8 cellular contexts compared by ENCODE assay signal in the genomic region with DNA sequence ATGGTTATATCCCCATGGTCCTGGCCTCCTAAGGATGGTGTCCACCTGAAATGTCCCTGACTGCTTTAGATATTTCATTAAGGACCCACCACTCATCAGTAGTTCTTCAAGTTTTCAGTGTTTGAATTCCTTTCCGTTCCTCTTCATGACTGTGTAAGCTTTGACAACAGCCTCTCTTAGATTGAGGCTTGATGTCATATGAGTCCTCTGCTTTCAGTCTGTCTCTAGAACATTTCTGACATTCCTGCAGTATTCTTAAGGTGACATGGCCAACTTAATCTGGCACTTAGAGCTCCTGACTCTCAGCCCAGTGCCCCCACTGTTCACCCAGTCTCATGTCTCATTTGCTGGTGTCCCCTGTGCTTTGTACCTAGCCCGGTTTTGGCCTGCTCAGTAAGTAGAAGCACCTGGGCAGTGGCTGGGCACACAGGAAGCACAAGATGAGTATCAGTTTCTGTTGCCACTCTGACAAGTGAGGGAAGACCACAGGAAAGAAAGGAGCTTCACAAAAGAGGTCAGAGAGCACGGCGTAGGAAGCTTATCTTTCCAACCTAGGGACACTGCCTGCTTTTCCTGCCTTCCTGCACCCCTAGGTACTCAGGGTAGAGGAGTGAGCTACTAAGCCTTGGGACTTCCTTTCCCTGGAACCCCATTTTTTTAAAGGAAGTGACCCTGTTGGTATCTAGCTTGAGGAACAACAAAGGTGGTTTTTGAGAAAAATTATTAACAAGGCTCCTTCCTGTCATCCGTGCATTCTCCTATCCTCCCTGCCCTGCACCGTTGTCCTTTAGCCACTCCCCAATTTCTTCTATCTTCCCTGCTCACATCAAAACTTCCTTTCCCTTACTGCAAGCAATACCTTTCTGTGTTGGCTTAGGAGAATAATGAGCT.
DNase-seq lines count a peak whose midpoint lies in the region; ATAC-seq and TF ChIP-seq lines count a peak whose summit lies in the region.

No MANE protein-coding gene starts in this region.

- H3K27me3 ChIP-seq in breast epithelium (no peaks in the 10 kb centered on the region), subcutaneous abdominal adipose tissue (ENCODE audit: control insufficient read depth in 5 of 5, insufficient read depth in 4 of 5, low read length in 5 of 5) (no peaks in the 10 kb centered on the region), sigmoid colon (no peaks in the 10 kb centered on the region)

- H3K9ac ChIP-seq in subcutaneous abdominal adipose tissue (ENCODE audit: low read length in 5 of 5), result peak overlapping the region in 1 of 5 donors; percentile 29

- 49 to 80% methylated on average over 6 of the region's 6 CpGs for WGBS in sigmoid colon, 2 donors

- ATAC-seq in HG03280 (IDR thresholded peaks at IDR 0.05; ENCODE audit: unreplicated experiment) (peak; percentile 38), esophagus mucosa (no peak)

- TF ChIP-seq EP300 in sigmoid colon (IDR thresholded peaks at IDR 0.05), result no peak

- no peak for TF ChIP-seq POLR2A in breast epithelium (IDR thresholded peaks at IDR 0.05)
- no peak for TF ChIP-seq POLR2A in sigmoid colon (IDR thresholded peaks at IDR 0.05)

- H3K4me3 ChIP-seq in breast epithelium (no peak overlapping the region), subcutaneous abdominal adipose tissue (ENCODE audit: low read depth in 1 of 5, low read length in 5 of 5) (peak overlapping the region in 3 of 5 donors; percentile 24 to 70 (median 36)), sigmoid colon (no peak overlapping the region)

- H3K27ac ChIP-seq in breast epithelium (peak overlapping the region; percentile 52 to 70), subcutaneous abdominal adipose tissue (ENCODE audit: low read depth, low read length) (no peak overlapping the region), sigmoid colon (peak overlapping the region in 1 of 4 donors; percentile 40)

- intact Hi-C loops in breast epithelium (cut with DNase I; ENCODE audit: low total_unique reads), result no loop called here
- intact Hi-C loops in sigmoid colon (cut with DNase I), result no loop called here

- H3K9me3 ChIP-seq in breast epithelium, result no peaks in the 10 kb centered on the region
- no peaks in the 10 kb centered on the region for H3K9me3 ChIP-seq in subcutaneous abdominal adipose tissue (ENCODE audit: control insufficient read depth in 5 of 5, low read length in 5 of 5)
- H3K9me3 ChIP-seq in sigmoid colon, result no peaks in the 10 kb centered on the region

- no peak for TF ChIP-seq CTCF in breast epithelium (IDR thresholded peaks at IDR 0.05)
- TF ChIP-seq CTCF in sigmoid colon (IDR thresholded peaks at IDR 0.05), result no peak

- DNase-seq in stimulated activated naive CD4-positive, alpha-beta T cell treated with Interleukin-2 at 50 U/mL for 16 hours (lab: John Stamatoyannopoulos, UW), result peak; percentile 24
- DNase-seq in stimulated activated naive CD4-positive, alpha-beta T cell (lab: John Stamatoyannopoulos, UW), result no peak
- DNase-seq in breast epithelium (ENCODE audit: low spot score in 2 of 2) (no peak), HK-2 (ENCODE audit: unreplicated experiment) (no peak), sigmoid colon (no peak)

- H3K36me3 ChIP-seq in breast epithelium (peaks cover 3% of the 10 kb centered on the region), subcutaneous abdominal adipose tissue (ENCODE audit: control insufficient read depth in 5 of 5, insufficient read depth in 5 of 5, low read length in 5 of 5) (peaks cover 24 to 56% (median 41%) of the 10 kb centered on the region in 5 donors), sigmoid colon (peaks cover 13 to 55% (median 27%) of the 10 kb centered on the region in 4 donors)

- H3K4me1 ChIP-seq in breast epithelium, result peaks cover 0 to 7% of the 10 kb centered on the region in 2 donors
- H3K4me1 ChIP-seq in subcutaneous abdominal adipose tissue (ENCODE audit: control insufficient read depth in 5 of 5, insufficient read depth in 5 of 5, low read length in 5 of 5), result peaks cover 5 to 40% (median 36%) of the 10 kb centered on the region in 5 donors
- H3K4me1 ChIP-seq in sigmoid colon, result peaks cover 0 to 28% (median 25%) of the 10 kb centered on the region in 4 donors

Comparison
In these comparisons a context has a peak if more than half of its experiments do, and no peak if none do; other contexts are left out.
1. H3K4me3 ChIP-seq: peak in subcutaneous abdominal adipose tissue (3 of 5); none in breast epithelium (0 of 3) and sigmoid colon (0 of 4).